2 cellular contexts compared by ENCODE assay signal in the genomic region with DNA sequence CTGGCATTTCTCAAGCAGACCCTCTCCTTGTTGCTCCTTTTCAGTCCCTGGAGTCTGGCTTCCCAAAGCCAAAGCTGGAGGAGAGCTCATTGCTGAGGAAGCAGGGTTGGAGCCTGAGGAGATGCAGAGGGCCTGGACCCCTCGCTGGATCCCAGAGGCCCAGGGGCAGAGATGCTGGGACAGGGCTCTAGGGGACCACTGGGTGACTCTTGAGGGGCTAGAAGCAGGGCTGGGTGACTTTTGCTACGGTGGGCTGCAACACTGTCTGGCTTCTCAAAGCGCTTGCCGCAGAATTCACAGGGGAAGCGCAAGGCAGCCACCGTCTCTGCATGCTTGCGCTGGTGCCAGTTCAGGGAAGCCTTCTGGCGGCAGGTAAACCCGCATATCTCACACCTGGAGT.
TF ChIP-seq lines count a peak whose summit lies in the region.

No MANE protein-coding gene starts in this region.

TF ChIP-seq in HCT116, 20 proteins besides CTCF, POLR2A, EP300 and RAD21:
- TF ChIP-seq POLR2AphosphoS5 (IDR thresholded peaks at IDR 0.05; ENCODE audit: low read depth, low read length) (no peak), ZNF274 (IDR thresholded peaks at IDR 0.05; ENCODE audit: low read depth, low read length) (no peak), FOSL1 (IDR thresholded peaks at IDR 0.05; ENCODE audit: low read depth) (no peak), ZFX (IDR thresholded peaks at IDR 0.05) (no peak), YY1 (IDR thresholded peaks at IDR 0.05; ENCODE audit: extremely low read depth, insufficient replicate concordance, low read depth, low read length) (no peak)

TF ChIP-seq in K562, 482 proteins besides CTCF, POLR2A, EP300 and RAD21:
- TF ChIP-seq MYNN (IDR thresholded peaks at IDR 0.05) (0 out of 2 replicates have a peak, but pooled peaks have one; percentile 38), MYNN (CRISPR knock-in tag; IDR thresholded peaks at IDR 0.05) (no peak), SUPT5H (IDR thresholded peaks at IDR 0.05) (peak; percentile 60; the same call in 1 of the 2 replicates), POLR2G (IDR thresholded peaks at IDR 0.05; ENCODE audit: low read depth, low read length) (peak; percentile 69), POLR2B (IDR thresholded peaks at IDR 0.05; ENCODE audit: low read depth, partially characterized antibody) (peak; percentile 34), POLR2AphosphoS2 (IDR thresholded peaks at IDR 0.05; ENCODE audit: low read length) (peak; percentile 50; the same call in 1 of the 2 replicates)
- TF ChIP-seq, protein P1, sequence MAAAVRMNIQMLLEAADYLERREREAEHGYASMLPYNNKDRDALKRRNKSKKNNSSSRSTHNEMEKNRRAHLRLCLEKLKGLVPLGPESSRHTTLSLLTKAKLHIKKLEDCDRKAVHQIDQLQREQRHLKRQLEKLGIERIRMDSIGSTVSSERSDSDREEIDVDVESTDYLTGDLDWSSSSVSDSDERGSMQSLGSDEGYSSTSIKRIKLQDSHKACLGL (CRISPR knock-in tag; IDR thresholded peaks at IDR 0.05; ENCODE audit: borderline replicate concordance, poor library complexity, severe bottlenecking) = no peak
